ENCODE assay signal across 11 cellular contexts in genomic region chr2:201440182-201440581, GRCh38. TPM values are rescaled to one million over a fixed set of nuclear protein-coding genes. Genes with fewer than 3 reads are reported as not detected.
DNase-seq lines count a peak whose midpoint lies in the region; ATAC-seq and TF ChIP-seq lines count a peak whose summit lies in the region.
"Had no signal": no experiment of that assay in that cellular context is flagged by ENCODE, and none has a peak within 500 bp of the region (broad histone marks: within the 10 kb centered on the region; RNA-seq: fewer than 3 reads in every experiment).

No MANE protein-coding gene starts in this region.

- H3K27ac ChIP-seq in body of pancreas: peak overlapping the region in 3 of 4 donors; percentile 6 to 29 (median 24)
- no peak overlapping the region for H3K27ac ChIP-seq in psoas muscle

- intact Hi-C loops in body of pancreas (cut with DNase I): no loop called here
- intact Hi-C loops in psoas muscle (cut with DNase I): no loop called here

- H3K4me1 ChIP-seq in body of pancreas (peaks cover 34% of the 10 kb centered on the region), psoas muscle (peaks cover 9% of the 10 kb centered on the region)

- H3K36me3 ChIP-seq in body of pancreas (replicated peaks in 1 of 2; ENCODE audit: insufficient read depth in 1 of 2, low read depth in 2 of 2): no peaks in the 10 kb centered on the region
- no peaks in the 10 kb centered on the region for H3K36me3 ChIP-seq in psoas muscle (ENCODE audit: insufficient read depth in 1 of 2, low read depth in 1 of 2)

- H3K27me3 ChIP-seq in body of pancreas: no peaks in the 10 kb centered on the region
- H3K27me3 ChIP-seq in psoas muscle (ENCODE audit: insufficient read depth in 3 of 3, low read length in 2 of 3): no peaks in the 10 kb centered on the region

- peak in 1 of 7 experiments; percentile 1 for TF ChIP-seq CTCF in body of pancreas (IDR thresholded peaks at IDR 0.05)
- no peak for TF ChIP-seq CTCF in psoas muscle (IDR thresholded peaks at IDR 0.05)

- no peaks in the 10 kb centered on the region for H3K9me3 ChIP-seq in body of pancreas
- H3K9me3 ChIP-seq in psoas muscle: no peaks in the 10 kb centered on the region

- DNase-seq in COR-L47 (lab: John Stamatoyannopoulos, UW): peak; percentile 3
- DNase-seq in NCI-H2029 (lab: John Stamatoyannopoulos, UW): peak; percentile 85
- DNase-seq in body of pancreas: peak; percentile 65 to 90 (median 82)
- DNase-seq in left lobe of liver (ENCODE audit: low spot score): peak; percentile 62
- DNase-seq in psoas muscle: no peak
- no peak for DNase-seq in UCSD-AML1 (lab: John Stamatoyannopoulos, UW; ENCODE audit: unreplicated experiment)
- DNase-seq in nucleus accumbens (lab: John Stamatoyannopoulos, UW): no peak
- DNase-seq in midbrain (lab: John Stamatoyannopoulos, UW): no peak
- DNase-seq: aorta; NCI-H187; stimulated activated naive CD8-positive, alpha-beta T cell treated with anti-CD3 and anti-CD28 coated beads, Interleukin-15, amount 100 ng/mL, for 72 hours had no signal

- TF ChIP-seq POLR2A in body of pancreas (IDR thresholded peaks at IDR 0.05): no peak

- ATAC-seq in body of pancreas (peak; percentile 97), left lobe of liver (peak; percentile 96), psoas muscle (no peak)
- ATAC-seq: stimulated activated naive CD8-positive, alpha-beta T cell treated with anti-CD3 and anti-CD28 coated beads, Interleukin-15, amount 100 ng/mL, for 72 hours had no signal

- WGBS in body of pancreas, 2 donors: 14 to 17% methylated on average over 1 of the region's 1 CpG
- 64 to 77% (median 70%) methylated on average over 1 of the region's 1 CpG for WGBS in psoas muscle, 3 donors

- no peak overlapping the region for H3K4me3 ChIP-seq in body of pancreas
- no peak overlapping the region for H3K4me3 ChIP-seq in psoas muscle

RNA-seq across cellular contexts. Expression of gene TRAK2, which starts 11.1 kb away (rescaled TPM):
- total RNA-seq in body of pancreas (10 to 100 TPM; 13.8 to 24.9 TPM), left lobe of liver (12.3 TPM), psoas muscle (10 to 100 TPM; 17.6 to 53.0 (median 36.5) TPM)
- polyA plus RNA-seq in psoas muscle: 10 to 100 TPM in 2 of 3 donors, 1 to 10 TPM in 1; 9.8 to 23.4 (median 21.1) TPM

RNA-seq across cellular contexts. Expression of gene STRADB, which starts 11.4 kb away (rescaled TPM):
- 10 to 100 TPM; 21.0 to 24.7 TPM for total RNA-seq in body of pancreas
- 71.9 TPM for total RNA-seq in left lobe of liver
- total RNA-seq in psoas muscle: 10 to 100 TPM; 55.9 to 87.3 (median 81.2) TPM
- 100 to 1,000 TPM in 1 of 3 donors, 10 to 100 TPM in 2; 48.5 to 175 (median 69.9) TPM for polyA plus RNA-seq in psoas muscle

Comparison
In these comparisons a context has a peak if more than half of its experiments do, and no peak if none do; other contexts are left out.
1. DNase-seq: peak in COR-L47 (single experiment), NCI-H2029 (single experiment), body of pancreas (4 of 4) and left lobe of liver (single experiment); none in psoas muscle (0 of 2), UCSD-AML1 (single experiment), nucleus accumbens (0 of 56) and midbrain (single experiment).
2. ATAC-seq: peak in body of pancreas (single experiment) and left lobe of liver (single experiment); none in psoas muscle (0 of 4).